ENCODE assay signal across 8 cellular contexts in the genomic region with DNA sequence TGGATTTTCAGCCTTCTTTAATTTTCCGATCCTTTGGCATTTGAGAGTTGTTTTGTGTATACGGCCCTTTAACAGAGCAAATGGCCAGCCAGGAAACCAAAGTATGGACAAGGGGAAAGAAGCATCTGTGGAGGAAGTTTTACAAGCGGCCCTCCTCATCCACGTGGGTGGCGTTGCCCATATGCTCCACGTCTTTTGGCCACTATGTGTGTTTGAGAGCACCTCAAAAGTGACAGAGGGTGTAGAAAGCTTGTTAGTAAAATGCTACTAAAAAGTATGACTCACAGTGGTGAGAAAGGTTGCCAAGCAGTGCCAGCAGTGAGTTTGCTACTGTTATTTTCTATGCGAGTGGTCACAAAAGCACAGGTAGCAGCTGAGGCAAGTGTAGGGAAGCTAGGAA.
"Had no signal": no experiment of that assay in that cellular context is flagged by ENCODE, and none has a peak within 500 bp of the region (broad histone marks: within the 10 kb centered on the region; RNA-seq: fewer than 3 reads in every experiment).

No MANE protein-coding gene starts in this region.

- H3K4me3 ChIP-seq: GM12878 had no signal

- DNase-seq: GDM1, GF-D8 had no signal

- FAIRE-seq: G401.6, GM12878, GM12891, GM12892, GM18507, GM19239 had no signal
